ENCODE assay signal across 8 cellular contexts in the genomic region with DNA sequence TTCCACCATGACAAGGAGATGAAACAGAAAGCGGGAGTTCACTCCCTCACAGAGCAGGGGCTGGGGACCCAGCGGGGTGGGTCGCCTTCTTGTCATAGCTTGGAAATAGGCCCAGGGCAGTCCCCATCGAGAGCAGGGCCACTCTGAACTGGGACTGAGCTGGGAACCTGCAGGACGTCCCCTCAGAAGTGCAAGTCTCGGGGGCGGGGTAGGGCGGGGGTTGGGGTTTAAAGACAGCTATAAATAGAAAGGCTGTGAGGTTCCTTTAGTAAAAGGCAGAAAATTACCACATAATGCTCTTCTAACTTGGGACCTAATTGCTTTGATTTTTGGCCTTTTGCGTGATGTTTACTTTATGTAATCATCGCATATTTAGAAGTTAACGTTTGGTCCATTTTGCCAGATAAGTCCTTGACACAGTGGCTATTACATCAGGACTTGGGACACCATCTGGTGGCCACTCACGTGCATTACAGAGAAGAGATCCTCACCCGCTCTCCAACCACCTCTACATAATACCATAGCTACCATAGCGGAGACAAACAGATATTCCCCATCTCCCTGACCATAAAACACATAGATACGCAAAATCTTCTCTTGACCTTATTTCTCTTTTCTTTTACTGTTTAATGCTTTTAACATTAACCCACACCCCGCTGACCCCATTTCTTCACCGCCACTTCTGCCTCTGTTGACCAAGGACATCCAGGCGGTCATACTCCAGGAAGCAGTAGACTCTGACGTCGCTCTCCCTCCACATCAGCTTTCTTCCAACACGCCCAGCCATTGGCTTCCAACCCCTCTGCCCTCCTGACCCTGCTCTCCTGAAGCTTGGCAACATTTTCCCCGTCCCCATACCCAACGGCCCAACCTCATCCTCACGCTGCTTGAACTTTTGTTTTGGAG. TPM values are rescaled to one million over a fixed set of nuclear protein-coding genes. Genes with fewer than 3 reads are reported as not detected.
DNase-seq lines count a peak whose midpoint lies in the region; ATAC-seq and TF ChIP-seq lines count a peak whose summit lies in the region.

No MANE protein-coding gene starts in this region.

- peak overlapping the region; percentile 33 for H2BK120ac ChIP-seq in neuronal stem cell (ENCODE audit: low read depth, low read length)

- peak overlapping the region; percentile 30 for H3K4me2 ChIP-seq in neuronal stem cell (ENCODE audit: insufficient read depth, low read length, poor library complexity, severe bottlenecking)

- H3K4ac ChIP-seq in neuronal stem cell (ENCODE audit: low read length), result no peak overlapping the region

- H3K14ac ChIP-seq in neuronal stem cell (ENCODE audit: low read length), result no peak overlapping the region

- peaks cover 0 to 12% (median 0%) of the 10 kb centered on the region in 3 donors for H3K4me1 ChIP-seq in gastroesophageal sphincter
- peaks cover 1 to 13% of the 10 kb centered on the region in 2 donors for H3K4me1 ChIP-seq in neuronal stem cell (ENCODE audit: control insufficient read depth in 2 of 2, insufficient read depth in 1 of 2, low read depth in 1 of 2, low read length in 2 of 2)

- peaks cover 32% of the 10 kb centered on the region for H3K27me3 ChIP-seq in gastroesophageal sphincter
- peaks cover 0 to 7% (median 3%) of the 10 kb centered on the region in 3 experiments for H3K27me3 ChIP-seq in neuronal stem cell (ENCODE audit: control insufficient read depth in 3 of 3, insufficient read depth in 3 of 3, low read depth in 1 of 3, low read length in 3 of 3)

- peak overlapping the region; percentile 98 for H3K18ac ChIP-seq in neuronal stem cell (ENCODE audit: low read length)

- 40 to 43% methylated on average over 15 to 18 of the region's 24 CpGs for WGBS in gastroesophageal sphincter (ENCODE audit: low coverage in 1 of 2), 2 donors
- no CpG with 5 or more reads among the region's 24 CpGs for WGBS in neuronal stem cell (ENCODE audit: extremely low coverage in 2 of 2, insufficient read length in 2 of 2, insufficient replicate concordance in 1 of 2), 2 donors

- ATAC-seq in HG03280 (IDR thresholded peaks at IDR 0.05; ENCODE audit: unreplicated experiment) (peak; percentile 42), gastroesophageal sphincter (peak; percentile 72), GM18870 (IDR thresholded peaks at IDR 0.05; ENCODE audit: unreplicated experiment) (no peak), GM18907 (IDR thresholded peaks at IDR 0.05; ENCODE audit: unreplicated experiment) (no peak)

- H3K27ac ChIP-seq in gastroesophageal sphincter, result no peak overlapping the region
- H3K27ac ChIP-seq in neuronal stem cell (replicated peaks; ENCODE audit: low read length), result no peak overlapping the region

- H3K9ac ChIP-seq in neuronal stem cell (ENCODE audit: low read depth, low read length, poor library complexity), result no peak overlapping the region

- no peak overlapping the region for H4K8ac ChIP-seq in neuronal stem cell (ENCODE audit: low read depth, low read length)

- no peak overlapping the region for H2BK5ac ChIP-seq in neuronal stem cell (ENCODE audit: low read length)

- H3K4me3 ChIP-seq in gastroesophageal sphincter (peak overlapping the region in 1 of 2 donors; percentile 12), neuronal stem cell (ENCODE audit: low read length in 2 of 2) (no peak overlapping the region)

- H2BK12ac ChIP-seq in neuronal stem cell (ENCODE audit: low read length), result peak overlapping the region; percentile 85

- H3K23ac ChIP-seq in neuronal stem cell (ENCODE audit: low read depth, low read length, poor library complexity), result no peak overlapping the region

- H3K36me3 ChIP-seq in gastroesophageal sphincter (no peaks in the 10 kb centered on the region), neuronal stem cell (replicated peaks in 1 of 2; ENCODE audit: control insufficient read depth in 2 of 2, insufficient read depth in 2 of 2, low read length in 2 of 2) (no peaks in the 10 kb centered on the region)

- DNase-seq in Daoy (ENCODE audit: low read depth) (peak; percentile 58), OCI-M2 (lab: John Stamatoyannopoulos, UW; ENCODE audit: unreplicated experiment) (peak; percentile 33), neuronal stem cell (ENCODE audit: low spot score) (peak; percentile 53)
- peak; percentile 52 for DNase-seq in activated naive CD4-positive, alpha-beta T cell treated with Interleukin-2 at 50 U/mL for 16 hours

- TF ChIP-seq CTCF in gastroesophageal sphincter (IDR thresholded peaks at IDR 0.05), result peak in 3 of 4 experiments; percentile 61 to 73 (median 68)

- no peak for TF ChIP-seq EP300 in gastroesophageal sphincter (IDR thresholded peaks at IDR 0.05)

- H4K91ac ChIP-seq in neuronal stem cell (ENCODE audit: low read depth, low read length, poor library complexity), result no peak overlapping the region

- peak overlapping the region; percentile 83 for H2BK15ac ChIP-seq in neuronal stem cell (ENCODE audit: low read length)

- H2AK5ac ChIP-seq in neuronal stem cell (ENCODE audit: low read depth, low read length), result peak overlapping the region; percentile 82

- peak overlapping the region; percentile 79 for H2AFZ ChIP-seq in neuronal stem cell (ENCODE audit: low read length)

- H3K9me3 ChIP-seq in gastroesophageal sphincter, result no peaks in the 10 kb centered on the region
- H3K9me3 ChIP-seq in neuronal stem cell (replicated peaks in 1 of 2; ENCODE audit: control insufficient read depth in 2 of 2, insufficient read depth in 1 of 2, low read depth in 1 of 2, low read length in 2 of 2), result no peaks in the 10 kb centered on the region

- H3K79me1 ChIP-seq in neuronal stem cell (ENCODE audit: low read depth, low read length), result peaks cover 2% of the 10 kb centered on the region

- TF ChIP-seq POLR2A in gastroesophageal sphincter (IDR thresholded peaks at IDR 0.05), result no peak

RNA-seq across cellular contexts. Expression of a gene that starts 27.5 kb away (rescaled TPM):
- not detected in 2 replicates for total RNA-seq in Daoy (2014; rRNA removed; shearing (Covaris generic))
- 1 to 10 TPM; 1.5 to 2.2 (median 2.0) TPM for total RNA-seq in gastroesophageal sphincter
- polyA plus RNA-seq in neuronal stem cell (2013, experiment 1 of 2), result not detected
- polyA plus RNA-seq in neuronal stem cell (2013, experiment 2 of 2), result not detected

Comparison
In these comparisons a context has a peak if more than half of its experiments do, and no peak if none do; other contexts are left out.
1. ATAC-seq: peak in HG03280 (single experiment) and gastroesophageal sphincter (single experiment); none in GM18870 (single experiment) and GM18907 (single experiment).
2. Peak in every context shown above with its lines, with median percentiles within 50 percentile points of each other: DNase-seq.